ENCODE assay signal across 21 cellular contexts in the genomic region with DNA sequence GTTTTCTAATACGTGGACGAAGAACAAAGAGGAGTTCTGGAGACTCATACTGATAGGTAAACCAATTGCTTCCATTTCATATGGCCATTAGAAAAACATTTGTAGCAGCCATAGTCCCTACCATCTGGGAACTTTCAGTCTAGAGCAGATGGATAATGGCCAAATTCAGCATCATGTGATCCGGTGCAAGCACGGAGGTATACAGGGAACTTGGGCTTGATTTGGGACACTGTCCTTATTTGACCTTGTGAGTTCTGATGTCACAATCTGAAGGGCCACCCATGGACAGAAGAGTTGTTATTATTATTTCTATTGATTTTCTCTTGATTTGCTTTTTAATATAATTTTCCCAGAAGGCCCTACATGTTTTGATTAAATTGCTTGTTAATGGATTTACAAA.
"Had no signal": no experiment of that assay in that cellular context is flagged by ENCODE, and none has a peak within 500 bp of the region (broad histone marks: within the 10 kb centered on the region; RNA-seq: fewer than 3 reads in every experiment).

No MANE protein-coding gene starts in this region.

- H3K27me3 ChIP-seq: gastroesophageal sphincter, hepatocyte, neutrophil, sigmoid colon, suprapubic skin, thyroid gland had no signal

- DNase-seq: effector memory CD4-positive, alpha-beta T cell; foreskin fibroblast; glutamatergic neuron; islet precursor cell; mesendoderm; naive thymus-derived CD4-positive, alpha-beta T cell; nephron progenitor cell; psoas muscle; retina; sigmoid colon; stimulated activated CD4-positive, alpha-beta T cell treated with anti-CD3 and anti-CD28 coated beads, Interleukin-2, amount 100 ng/mL, for 24 hours; stimulated activated naive CD4-positive, alpha-beta T cell treated with Interleukin-2 at 50 U/mL for 16 hours; thyroid gland had no signal

- H3K27ac Mint-ChIP-seq: nephron progenitor cell, type B pancreatic cell had no signal

- H3K9me3 Mint-ChIP-seq: central memory CD8-positive, alpha-beta T cell had no signal

- H3K4me3 Mint-ChIP-seq: central memory CD8-positive, alpha-beta T cell; nephron progenitor cell; type B pancreatic cell had no signal

- H3K9me3 ChIP-seq: gastroesophageal sphincter, neutrophil, psoas muscle, sigmoid colon, suprapubic skin, thyroid gland had no signal

- ATAC-seq: esophagus mucosa; gastroesophageal sphincter; naive thymus-derived CD4-positive, alpha-beta T cell; psoas muscle had no signal

- H3K27me3 Mint-ChIP-seq: central memory CD8-positive, alpha-beta T cell; naive thymus-derived CD4-positive, alpha-beta T cell; type B pancreatic cell had no signal

- H3K4me3 ChIP-seq: gastroesophageal sphincter, hepatocyte, psoas muscle, sigmoid colon, skin epidermis, suprapubic skin, thyroid gland had no signal

- H3K27ac ChIP-seq: gastroesophageal sphincter, hepatocyte, neutrophil, psoas muscle, skin epidermis, suprapubic skin, thyroid gland had no signal
